13 cellular contexts compared by ENCODE assay signal in genomic region chr10:17349009-17349349, GRCh38.
A peak's percentile ranks its signal among the peaks of the same experiment; 100 is the strongest.
DNase-seq lines count a peak whose midpoint lies in the region; ATAC-seq and TF ChIP-seq lines count a peak whose summit lies in the region.
"Had no signal": no experiment of that assay in that cellular context is flagged by ENCODE, and none has a peak within 500 bp of the region (broad histone marks: within the 10 kb centered on the region; RNA-seq: fewer than 3 reads in every experiment).

No MANE protein-coding gene starts in this region.

- no TSS peak for BruUV-seq in PC-9 (replicated peaks; lab: Mats Ljungman, UMichigan)

- DNase-seq in PC-9 (no peak), esophagus muscularis mucosa (ENCODE audit: extremely low spot score) (no peak), retinal pigment epithelial cell (ENCODE audit: low read depth) (no peak), SHP77 treated with DMSO at 0.1 percent for 48 hours (lab: John Stamatoyannopoulos, UW) (no peak), DMS79 treated with DMSO at 0.1 percent for 48 hours (lab: John Stamatoyannopoulos, UW) (no peak)
- DNase-seq in activated T-cell treated with anti-CD3 and anti-CD28 coated beads, Interleukin-2, amount 50 U/mL, for 24 hours: no peak
- DNase-seq: activated CD4-positive, alpha-beta memory T cell treated with anti-CD3 and anti-CD28 coated beads, Interleukin-2, amount 10 ng/mL, durations not matched to agents 7 days and 5 days; erythroblast had no signal

- H3K36me3 ChIP-seq in ACC112 (ENCODE audit: insufficient read depth, low read length): no peaks in the 10 kb centered on the region
- no peaks in the 10 kb centered on the region for H3K36me3 ChIP-seq in PC-9 (ENCODE audit: low read depth)
- H3K36me3 ChIP-seq in esophagus muscularis mucosa: no peaks in the 10 kb centered on the region

- H3K9me3 ChIP-seq in PC-9 (ENCODE audit: insufficient read depth, low read depth) (no peaks in the 10 kb centered on the region), esophagus muscularis mucosa (no peaks in the 10 kb centered on the region)

- H3K4me2 ChIP-seq in PC-9: peak overlapping the region; percentile 91

- peaks cover 24% of the 10 kb centered on the region; the same call in 1 of the 2 replicates for H3F3A ChIP-seq in PC-9 (ENCODE audit: insufficient read depth, low read depth)

- TF ChIP-seq POLR2A in esophagus muscularis mucosa (IDR thresholded peaks at IDR 0.05; ENCODE audit: low read depth): no peak

- H3K9me3 Mint-ChIP-seq in activated T-cell treated with anti-CD3 and anti-CD28 coated beads, Interleukin-2, amount 50 U/mL, for 24 hours: peaks cover 4% of the 10 kb centered on the region
- H3K9me3 Mint-ChIP-seq: activated CD4-positive, alpha-beta memory T cell treated with anti-CD3 and anti-CD28 coated beads, Interleukin-2, amount 10 ng/mL, durations not matched to agents 7 days and 5 days had no signal

- no peak for TF ChIP-seq CTCF in PC-9 (conservative IDR thresholded peaks at IDR 0.05)
- no peak for TF ChIP-seq CTCF in esophagus muscularis mucosa (IDR thresholded peaks at IDR 0.05)
- TF ChIP-seq CTCF in retinal pigment epithelial cell (conservative IDR thresholded peaks at IDR 0.05; ENCODE audit: low read depth, low read length): no peak

- CTCF ChIA-PET in PC-9 (lab: Charles Lee): interaction anchor here (0.8 kb wide), 1 partner anchor 9 kb away, joined by 4 read pairs; no protein-coding TSS in a partner anchor

- H3K4me1 ChIP-seq in ACC112 (ENCODE audit: control insufficient read depth, insufficient read depth, low read length, unreplicated experiment) (peaks cover 27% of the 10 kb centered on the region), PC-9 (replicated peaks; ENCODE audit: insufficient read depth) (peaks cover 49% of the 10 kb centered on the region), esophagus muscularis mucosa (peaks cover 0 to 14% (median 6%) of the 10 kb centered on the region in 4 donors)

- H3K27me3 ChIP-seq in ACC112 (ENCODE audit: insufficient read depth, low read length) (no peaks in the 10 kb centered on the region), PC-9 (ENCODE audit: insufficient read depth, low read depth) (no peaks in the 10 kb centered on the region), esophagus muscularis mucosa (no peaks in the 10 kb centered on the region)

- 22% methylated on average over 5 of the region's 5 CpGs for WGBS in esophagus muscularis mucosa

- H3K36me3 Mint-ChIP-seq in activated T-cell treated with anti-CD3 and anti-CD28 coated beads, Interleukin-2, amount 50 U/mL, for 24 hours (ENCODE audit: low read depth): no peaks in the 10 kb centered on the region

- no peak overlapping the region for H3K4me3 Mint-ChIP-seq in activated T-cell treated with anti-CD3 and anti-CD28 coated beads, Interleukin-2, amount 50 U/mL, for 24 hours
- H3K4me3 Mint-ChIP-seq: activated CD4-positive, alpha-beta memory T cell treated with anti-CD3 and anti-CD28 coated beads, Interleukin-2, amount 10 ng/mL, durations not matched to agents 7 days and 5 days; B cell; central memory CD8-positive, alpha-beta T cell had no signal

- H3K27ac ChIP-seq in ACC112 (ENCODE audit: low read depth, low read length): peak overlapping the region; percentile 54
- peak overlapping the region; percentile 91 for H3K27ac ChIP-seq in PC-9
- no peak overlapping the region for H3K27ac ChIP-seq in esophagus muscularis mucosa (replicated peaks in 1 of 4)
- H3K27ac ChIP-seq: HL-60 had no signal

- TF ChIP-seq EP300 in esophagus muscularis mucosa (IDR thresholded peaks at IDR 0.05): no peak

- no peaks in the 10 kb centered on the region for H3K79me2 ChIP-seq in ACC112 (ENCODE audit: control insufficient read depth, insufficient read depth, low read length, unreplicated experiment)
- H3K79me2 ChIP-seq in PC-9 (ENCODE audit: low read depth): no peaks in the 10 kb centered on the region

- H2AFZ ChIP-seq in ACC112 (ENCODE audit: low read length, unreplicated experiment): peak overlapping the region; percentile 48
- H2AFZ ChIP-seq in PC-9: peak overlapping the region; percentile 75

- H3K4me1 Mint-ChIP-seq in activated T-cell treated with anti-CD3 and anti-CD28 coated beads, Interleukin-2, amount 50 U/mL, for 24 hours (ENCODE audit: low read depth): peaks cover 9% of the 10 kb centered on the region
- H3K4me1 Mint-ChIP-seq: B cell had no signal

- H4K20me1 ChIP-seq in PC-9 (ENCODE audit: insufficient read depth): no peaks in the 10 kb centered on the region

- H3K27me3 Mint-ChIP-seq in activated T-cell treated with anti-CD3 and anti-CD28 coated beads, Interleukin-2, amount 50 U/mL, for 24 hours: peaks cover 7% of the 10 kb centered on the region
- H3K27me3 Mint-ChIP-seq: central memory CD8-positive, alpha-beta T cell had no signal

- intact Hi-C loops in PC-9 (cut with micrococcal nuclease; ENCODE audit: unreplicated experiment) (loop anchor here (5.0 kb wide), 1 partner anchor 83 kb away; no protein-coding TSS in a partner anchor), esophagus muscularis mucosa (cut with DNase I) (no loop called here)

- H3K9me2 ChIP-seq in PC-9 (ENCODE audit: insufficient read depth): no peaks in the 10 kb centered on the region; the same call in 1 of the 2 replicates

- POLR2A ChIA-PET in PC-9 (lab: Charles Lee; ENCODE audit: unreplicated experiment): no interaction called here

- ATAC-seq in HG02610 (IDR thresholded peaks at IDR 0.05; ENCODE audit: unreplicated experiment): no peak

- H3K4me3 ChIP-seq in ACC112 (ENCODE audit: low read depth, low read length) (peak overlapping the region; percentile 55), PC-9 (peak overlapping the region; percentile 54), esophagus muscularis mucosa (peak overlapping the region; percentile 22 to 46 (median 38)), retinal pigment epithelial cell (ENCODE audit: low read length) (peak overlapping the region; percentile 35)

- H3K27ac Mint-ChIP-seq in activated T-cell treated with anti-CD3 and anti-CD28 coated beads, Interleukin-2, amount 50 U/mL, for 24 hours: no peak overlapping the region
- H3K27ac Mint-ChIP-seq: activated CD4-positive, alpha-beta memory T cell treated with anti-CD3 and anti-CD28 coated beads, Interleukin-2, amount 10 ng/mL, durations not matched to agents 7 days and 5 days; B cell had no signal

Comparison
In these comparisons a context has a peak if more than half of its experiments do, and no peak if none do; other contexts are left out.
1. H3K27ac ChIP-seq: peak in ACC112 (single experiment) and PC-9 (single experiment); none in esophagus muscularis mucosa (0 of 4).
2. Peak in every context shown above with its lines, with median percentiles within 50 percentile points of each other: H3K4me3 ChIP-seq.